ENCODE assay signal across 1 cellular context in genomic region chr11:106063009-106063408, GRCh38.
TF ChIP-seq lines count a peak whose summit lies in the region.

No MANE protein-coding gene starts in this region.

TF ChIP-seq in SK-N-SH treated with all-trans-retinoic acid at 6 μM for 48 hours, 23 proteins besides CTCF, POLR2A, EP300 and RAD21 (continued from another document):
- no peak for TF ChIP-seq TSHZ2 (CRISPR knock-in tag; IDR thresholded peaks at IDR 0.05)
- TF ChIP-seq CREB5 (CRISPR knock-in tag; IDR thresholded peaks at IDR 0.05; ENCODE audit: low read depth) = no peak
- no peak for TF ChIP-seq PATZ1 (CRISPR knock-in tag; IDR thresholded peaks at IDR 0.05; ENCODE audit: borderline replicate concordance)
- TF ChIP-seq CSRNP3 (CRISPR knock-in tag; IDR thresholded peaks at IDR 0.05) = no peak
- no peak for TF ChIP-seq OSR1 (CRISPR knock-in tag; IDR thresholded peaks at IDR 0.05)
- no peak for TF ChIP-seq ZNF565 (CRISPR knock-in tag; conservative IDR thresholded peaks at IDR 0.05; ENCODE audit: low read depth)
- no peak for TF ChIP-seq TOX (CRISPR knock-in tag; IDR thresholded peaks at IDR 0.05; ENCODE audit: borderline replicate concordance)
- no peak for TF ChIP-seq ISL1 (CRISPR knock-in tag; IDR thresholded peaks at IDR 0.05)
- no peak for TF ChIP-seq ESRRG (CRISPR knock-in tag; IDR thresholded peaks at IDR 0.05)
- TF ChIP-seq ZC3H10 (CRISPR knock-in tag; IDR thresholded peaks at IDR 0.05) = no peak
- no peak for TF ChIP-seq POU6F1 (CRISPR knock-in tag; IDR thresholded peaks at IDR 0.05; ENCODE audit: borderline replicate concordance, low read depth)
- TF ChIP-seq TCF4 (CRISPR knock-in tag; IDR thresholded peaks at IDR 0.05; ENCODE audit: borderline replicate concordance) = no peak
TF ChIP-seq in SK-N-SH treated with all-trans-retinoic acid at 6 μM for 48 hours: peak in this region for 0.
